8 cellular contexts compared by ENCODE assay signal in genomic region chr1:228070173-228070572, GRCh38.
"Had no signal": no experiment of that assay in that cellular context is flagged by ENCODE, and none has a peak within 500 bp of the region (broad histone marks: within the 10 kb centered on the region; RNA-seq: fewer than 3 reads in every experiment).

No MANE protein-coding gene starts in this region.

- ATAC-seq: GM12878 had no signal

- DNase-seq: GDM1, GF-D8 had no signal

- FAIRE-seq: G401.6, GM12878, GM12891, GM12892, GM18507, GM19239 had no signal

- H3K4me3 ChIP-seq: GM12878 had no signal
